Comparison of ENCODE assay signal across 23 cellular contexts in genomic region chr11:36233226-36233625, GRCh38. TPM values are rescaled to one million over a fixed set of nuclear protein-coding genes. Genes with fewer than 3 reads are reported as not detected.
A peak's percentile ranks its signal among the peaks of the same experiment; 100 is the strongest.
DNase-seq lines count a peak whose midpoint lies in the region; ATAC-seq and TF ChIP-seq lines count a peak whose summit lies in the region.
"Had no signal": no experiment of that assay in that cellular context is flagged by ENCODE, and none has a peak within 500 bp of the region (broad histone marks: within the 10 kb centered on the region; RNA-seq: fewer than 3 reads in every experiment).

No MANE protein-coding gene starts in this region.

- no peak overlapping the region for H3K27ac ChIP-seq in tibial artery
- H3K27ac ChIP-seq: A549, body of pancreas, C4-2B, upper lobe of left lung had no signal

- H3K27me3 Mint-ChIP-seq in activated T-helper 1 cell treated with anti-CD3 and anti-CD28 coated beads, Interleukin-12 subunit alpha, Interleukin-12 subunit beta, Interleukin-2, Interleukin-4 antibody, amounts not matched to agents 30 ng/mL and 10 ng/mL and 1 ng/mL, durations not matched to agents 14 hours and 24 hours and 36 hours (ENCODE audit: insufficient read depth): no peaks in the 10 kb centered on the region

- H3K4me1 Mint-ChIP-seq in activated T-helper 1 cell treated with anti-CD3 and anti-CD28 coated beads, Interleukin-12 subunit alpha, Interleukin-12 subunit beta, Interleukin-2, Interleukin-4 antibody, amounts not matched to agents 30 ng/mL and 10 ng/mL and 1 ng/mL, durations not matched to agents 14 hours and 24 hours and 36 hours (ENCODE audit: low read depth): no peaks in the 10 kb centered on the region
- H3K4me1 Mint-ChIP-seq: memory B cell had no signal

- no peaks in the 10 kb centered on the region for H3K36me3 ChIP-seq in tibial artery
- H3K36me3 ChIP-seq: upper lobe of left lung had no signal

- TF ChIP-seq CTCF in fibroblast of villous mesenchyme (IDR thresholded peaks at IDR 0.05; ENCODE audit: insufficient read depth, low read depth, low read length) (no peak), tibial artery (IDR thresholded peaks at IDR 0.05) (no peak)

- no peak for ATAC-seq in activated naive CD4-positive, alpha-beta T cell treated with anti-CD3 and anti-CD28 coated beads, Interleukin-2, amount 50 U/mL, for 72 hours
- ATAC-seq: A549; body of pancreas; esophagus mucosa; PC-3; stimulated activated naive CD8-positive, alpha-beta T cell treated with anti-CD3 and anti-CD28 coated beads, Interleukin-15, Interleukin-2, amounts not matched to agents 100 U/mL and 50 U/mL, for 24 hours had no signal

- DNase-seq in NCI-H2196 (lab: John Stamatoyannopoulos, UW; ENCODE audit: unreplicated experiment) (peak; percentile 54), NCI-H2196 treated with DMSO at 0.1 percent for 48 hours (lab: John Stamatoyannopoulos, UW; ENCODE audit: unreplicated experiment) (no peak), amniotic epithelial cell (ENCODE audit: low read depth) (peak; percentile 82), fibroblast of villous mesenchyme (ENCODE audit: low read depth) (peak; percentile 86), tibial artery (no peak)
- no peak for DNase-seq in activated T-helper 1 cell treated with anti-CD3 and anti-CD28 coated beads, Interleukin-12 subunit alpha, Interleukin-12 subunit beta, Interleukin-2, Interleukin-4 antibody, amounts not matched to agents 30 ng/mL and 10 ng/mL and 1 ng/mL, durations not matched to agents 14 hours and 24 hours and 36 hours (ENCODE audit: low spot score)
- DNase-seq in activated naive CD4-positive, alpha-beta T cell treated with anti-CD3 and anti-CD28 coated beads, Interleukin-2, amount 50 U/mL, for 72 hours (ENCODE audit: low spot score in 2 of 2): no peak
- DNase-seq in activated T-cell treated with anti-CD3 and anti-CD28 coated beads, Interleukin-2, amount 50 U/mL, for 48 hours: no peak
- DNase-seq: activated CD4-positive, CD25-positive, alpha-beta regulatory T cell treated with anti-CD3 and anti-CD28 coated beads, Interleukin-2, amount 50 U/mL, for 72 hours; body of pancreas; DMS153; islet precursor cell; KG1; NCI-H1417 treated with DMSO at 0.1 percent for 48 hours; NCI-H524; PC-3; stimulated activated naive CD8-positive, alpha-beta T cell treated with anti-CD3 and anti-CD28 coated beads, Interleukin-15, Interleukin-2, amounts not matched to agents 100 U/mL and 50 U/mL, for 24 hours; T-helper 9 cell; upper lobe of left lung had no signal

- no peaks in the 10 kb centered on the region for H3K27me3 ChIP-seq in tibial artery
- H3K27me3 ChIP-seq: body of pancreas, upper lobe of left lung had no signal

- H3K27ac Mint-ChIP-seq in activated T-helper 1 cell treated with anti-CD3 and anti-CD28 coated beads, Interleukin-12 subunit alpha, Interleukin-12 subunit beta, Interleukin-2, Interleukin-4 antibody, amounts not matched to agents 30 ng/mL and 10 ng/mL and 1 ng/mL, durations not matched to agents 14 hours and 24 hours and 36 hours: no peak overlapping the region
- H3K27ac Mint-ChIP-seq in activated naive CD4-positive, alpha-beta T cell treated with anti-CD3 and anti-CD28 coated beads, Interleukin-2, amount 50 U/mL, for 72 hours: no peak overlapping the region
- H3K27ac Mint-ChIP-seq: memory B cell had no signal

- no peaks in the 10 kb centered on the region for H3K9me3 ChIP-seq in tibial artery
- H3K9me3 ChIP-seq: A549, body of pancreas, upper lobe of left lung had no signal

- intact Hi-C loops in activated T-helper 1 cell treated with anti-CD3 and anti-CD28 coated beads, Interleukin-12 subunit alpha, Interleukin-12 subunit beta, Interleukin-2, Interleukin-4 antibody, amounts not matched to agents 30 ng/mL and 10 ng/mL and 1 ng/mL, durations not matched to agents 14 hours and 24 hours and 36 hours (cut with micrococcal nuclease): no loop called here
- intact Hi-C loops in tibial artery (cut with DNase I; ENCODE audit: low total_unique reads): no loop called here

- no peaks in the 10 kb centered on the region for H3K9me3 Mint-ChIP-seq in activated T-helper 1 cell treated with anti-CD3 and anti-CD28 coated beads, Interleukin-12 subunit alpha, Interleukin-12 subunit beta, Interleukin-2, Interleukin-4 antibody, amounts not matched to agents 30 ng/mL and 10 ng/mL and 1 ng/mL, durations not matched to agents 14 hours and 24 hours and 36 hours
- H3K9me3 Mint-ChIP-seq in activated naive CD4-positive, alpha-beta T cell treated with anti-CD3 and anti-CD28 coated beads, Interleukin-2, amount 50 U/mL, for 72 hours: no peaks in the 10 kb centered on the region
- H3K9me3 Mint-ChIP-seq: memory B cell had no signal

- H3K36me3 Mint-ChIP-seq in activated T-helper 1 cell treated with anti-CD3 and anti-CD28 coated beads, Interleukin-12 subunit alpha, Interleukin-12 subunit beta, Interleukin-2, Interleukin-4 antibody, amounts not matched to agents 30 ng/mL and 10 ng/mL and 1 ng/mL, durations not matched to agents 14 hours and 24 hours and 36 hours (ENCODE audit: low read depth): no peaks in the 10 kb centered on the region
- H3K36me3 Mint-ChIP-seq in activated naive CD4-positive, alpha-beta T cell treated with anti-CD3 and anti-CD28 coated beads, Interleukin-2, amount 50 U/mL, for 72 hours: no peaks in the 10 kb centered on the region
- H3K36me3 Mint-ChIP-seq: memory B cell had no signal

- H3K4me3 ChIP-seq in fibroblast of villous mesenchyme (ENCODE audit: low read depth, low read length): no peak overlapping the region
- no peak overlapping the region for H3K4me3 ChIP-seq in tibial artery
- H3K4me3 ChIP-seq: A549, body of pancreas, upper lobe of left lung had no signal

- H3K4me3 Mint-ChIP-seq in activated T-helper 1 cell treated with anti-CD3 and anti-CD28 coated beads, Interleukin-12 subunit alpha, Interleukin-12 subunit beta, Interleukin-2, Interleukin-4 antibody, amounts not matched to agents 30 ng/mL and 10 ng/mL and 1 ng/mL, durations not matched to agents 14 hours and 24 hours and 36 hours: no peak overlapping the region
- H3K4me3 Mint-ChIP-seq: memory B cell had no signal

- peaks cover 0 to 38% (median 24%) of the 10 kb centered on the region in 4 donors for H3K4me1 ChIP-seq in tibial artery
- H3K4me1 ChIP-seq: A549, body of pancreas, upper lobe of left lung had no signal

RNA-seq across cellular contexts. Expression of gene COMMD9, which starts 56.0 kb away (rescaled TPM):
- 35.4 and 49.0 TPM in 2 replicates for total RNA-seq in fibroblast of villous mesenchyme
- 39.7 and 41.3 TPM in 2 replicates for total RNA-seq in activated T-helper 1 cell treated with anti-CD3 and anti-CD28 coated beads, Interleukin-12 subunit alpha, Interleukin-12 subunit beta, Interleukin-2, Interleukin-4 antibody, amounts not matched to agents 30 ng/mL and 10 ng/mL and 1 ng/mL, durations not matched to agents 14 hours and 24 hours and 36 hours
- 10 to 100 TPM; 33.6 to 37.3 TPM for total RNA-seq in activated naive CD4-positive, alpha-beta T cell treated with anti-CD3 and anti-CD28 coated beads, Interleukin-2, amount 50 U/mL, for 72 hours

Comparison
In these comparisons a context has a peak if more than half of its experiments do, and no peak if none do; other contexts are left out.
1. DNase-seq: peak in NCI-H2196 (single experiment), amniotic epithelial cell (single experiment) and fibroblast of villous mesenchyme (single experiment); none in NCI-H2196 treated with DMSO at 0.1 percent for 48 hours (single experiment), activated T-helper 1 cell treated with anti-CD3 and anti-CD28 coated beads, Interleukin-12 subunit alpha, Interleukin-12 subunit beta, Interleukin-2, Interleukin-4 antibody, amounts not matched to agents 30 ng/mL and 10 ng/mL and 1 ng/mL, durations not matched to agents 14 hours and 24 hours and 36 hours (single experiment), activated naive CD4-positive, alpha-beta T cell treated with anti-CD3 and anti-CD28 coated beads, Interleukin-2, amount 50 U/mL, for 72 hours (0 of 2), tibial artery (0 of 2) and activated T-cell treated with anti-CD3 and anti-CD28 coated beads, Interleukin-2, amount 50 U/mL, for 48 hours (0 of 2).